Comparison of ENCODE assay signal across 1 cellular context in genomic region chr22:19520007-19520406, GRCh38.
TF ChIP-seq lines count a peak whose summit lies in the region.

No MANE protein-coding gene starts in this region.

TF ChIP-seq in K562, 482 proteins besides CTCF, POLR2A, EP300 and RAD21:
- no peak for TF ChIP-seq HES1 (IDR thresholded peaks at IDR 0.05; ENCODE audit: low read depth)
- TF ChIP-seq ZC3H11A (IDR thresholded peaks at IDR 0.05; ENCODE audit: low read depth, low read length) = no peak
- TF ChIP-seq SAFB (IDR thresholded peaks at IDR 0.05; ENCODE audit: borderline replicate concordance, low read depth, low read length) = no peak
- TF ChIP-seq C11orf30 (IDR thresholded peaks at IDR 0.05; ENCODE audit: low read depth) = no peak
- peak; percentile 77; the same call in 1 of the 2 replicates for TF ChIP-seq IRF2 (CRISPR knock-in tag; IDR thresholded peaks at IDR 0.05)
- TF ChIP-seq TCF15 (CRISPR knock-in tag; IDR thresholded peaks at IDR 0.05) = no peak
- no peak for TF ChIP-seq ZNF277 (CRISPR knock-in tag; IDR thresholded peaks at IDR 0.05; ENCODE audit: borderline replicate concordance)
- no peak for TF ChIP-seq ZFP91 (CRISPR knock-in tag; IDR thresholded peaks at IDR 0.05)
- TF ChIP-seq HMGXB4 (CRISPR knock-in tag; IDR thresholded peaks at IDR 0.05) = no peak
- no peak for TF ChIP-seq RBM14 (IDR thresholded peaks at IDR 0.05; ENCODE audit: borderline replicate concordance, insufficient read depth, low read depth, low read length)
- peak; percentile 61 for TF ChIP-seq POLR2G (IDR thresholded peaks at IDR 0.05; ENCODE audit: low read depth, low read length)
- no peak for TF ChIP-seq TOE1 (IDR thresholded peaks at IDR 0.05; ENCODE audit: borderline replicate concordance)
- TF ChIP-seq TOE1 (CRISPR knock-in tag; IDR thresholded peaks at IDR 0.05; ENCODE audit: borderline replicate concordance, low read depth) = no peak
- TF ChIP-seq PTTG1 (tag; IDR thresholded peaks at IDR 0.05; ENCODE audit: low read depth) = no peak
- no peak for TF ChIP-seq RBM34 (IDR thresholded peaks at IDR 0.05; ENCODE audit: borderline replicate concordance, insufficient read depth, low read length)
- peak; percentile 61 for TF ChIP-seq WHSC1 (IDR thresholded peaks at IDR 0.05; ENCODE audit: low read length)
- TF ChIP-seq ZNF282 (CRISPR knock-in tag; IDR thresholded peaks at IDR 0.05) = peak; percentile 33; the same call in 1 of the 2 replicates
- TF ChIP-seq SMARCB1 (IDR thresholded peaks at IDR 0.05; ENCODE audit: insufficient read length, low read depth) = no peak
- TF ChIP-seq RBFOX2 (IDR thresholded peaks at IDR 0.05; ENCODE audit: low read depth, low read length) = peak; percentile 52
- no peak for TF ChIP-seq ZBTB43 (CRISPR knock-in tag; IDR thresholded peaks at IDR 0.05)
- no peak for TF ChIP-seq SRSF1 (IDR thresholded peaks at IDR 0.05; ENCODE audit: low read depth, low read length)
- no peak for TF ChIP-seq ARID1B (IDR thresholded peaks at IDR 0.05)
- peak; percentile 34 for TF ChIP-seq RBM22 (IDR thresholded peaks at IDR 0.05; ENCODE audit: low read depth, low read length, poor library complexity, severe bottlenecking)
- TF ChIP-seq SMARCE1 (IDR thresholded peaks at IDR 0.05) = no peak
- no peak for TF ChIP-seq DIDO1 (tag; IDR thresholded peaks at IDR 0.05; ENCODE audit: low read depth)
- TF ChIP-seq GTF3C2 (IDR thresholded peaks at IDR 0.05; ENCODE audit: borderline replicate concordance, extremely low read depth, insufficient read length) = no peak
- no peak for TF ChIP-seq LEF1 (IDR thresholded peaks at IDR 0.05)
- no peak for TF ChIP-seq POU5F1 (IDR thresholded peaks at IDR 0.05; ENCODE audit: borderline replicate concordance, low read depth, low read length, partially characterized antibody)
- 0 out of 2 replicates have a peak, but pooled peaks have one; percentile 25 for TF ChIP-seq ZNF124 (CRISPR knock-in tag; IDR thresholded peaks at IDR 0.05)
- no peak for TF ChIP-seq RBM39 (optimal IDR thresholded peaks at IDR 0.05; ENCODE audit: low read depth, low read length)
- TF ChIP-seq KAT2B (IDR thresholded peaks at IDR 0.05; ENCODE audit: low read depth, low read length) = no peak
- no peak for TF ChIP-seq ZBED1 (IDR thresholded peaks at IDR 0.05)
- TF ChIP-seq ZBTB11 (CRISPR knock-in tag; IDR thresholded peaks at IDR 0.05) = peak in 1 of 3 experiments; percentile 33; a peak in 1 of 6 replicates
- 0 out of 2 replicates have a peak, but pooled peaks have one; percentile 7 for TF ChIP-seq CHCHD3 (CRISPR knock-in tag; IDR thresholded peaks at IDR 0.05)
- no peak for TF ChIP-seq ESRRA (IDR thresholded peaks at IDR 0.05; ENCODE audit: borderline replicate concordance, low read depth)
- peak; percentile 88; the same call in 1 of the 2 replicates for TF ChIP-seq POLR2AphosphoS2 (IDR thresholded peaks at IDR 0.05; ENCODE audit: low read length)
- no peak for TF ChIP-seq FUS (optimal IDR thresholded peaks at IDR 0.05; ENCODE audit: low read depth, low read length)
- TF ChIP-seq PRDM10 (IDR thresholded peaks at IDR 0.05; ENCODE audit: partially characterized antibody) = no peak
